In the genomic region with DNA sequence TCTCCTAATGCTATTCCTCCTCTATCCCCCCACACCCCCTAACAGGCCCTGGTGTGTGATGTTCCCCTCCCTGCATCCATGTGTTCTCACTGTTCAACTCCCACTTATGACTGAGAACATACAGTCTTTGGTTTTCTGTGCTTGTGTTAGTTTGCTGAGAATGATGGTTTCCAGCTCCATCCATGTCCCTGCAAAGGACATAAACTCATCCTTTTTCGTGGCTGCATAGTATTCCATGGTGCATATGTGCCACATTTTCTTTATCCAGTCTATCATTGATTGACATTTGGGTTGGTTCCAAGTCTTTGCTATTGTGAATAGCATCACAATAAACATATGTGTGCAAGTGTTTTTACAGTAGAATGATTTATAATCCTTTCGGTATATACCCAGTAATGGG, we compare ENCODE assay signal across 4 cellular contexts.
DNase-seq lines count a peak whose midpoint lies in the region; ATAC-seq, FAIRE-seq and TF ChIP-seq lines count a peak whose summit lies in the region.
"Not testable (repeated sequence)": the region's sequence is repeated elsewhere in the genome, so short reads cannot be mapped to it uniquely, and the experiment has no call there.

No MANE protein-coding gene starts in this region.

- H3K36me3 Mint-ChIP-seq in stimulated activated naive B cell treated with anti-CD40 and anti-IgM and Interleukin-4, amounts not matched to agents 10 μg/mL and 1 μg/mL and 100 μg/mL, for 72 hours = not testable (repeated sequence)

- ATAC-seq in K562; stimulated activated naive B cell treated with anti-CD40 and anti-IgM and Interleukin-4, amounts not matched to agents 10 μg/mL and 1 μg/mL and 100 μg/mL, for 72 hours (replicated peaks): not testable (repeated sequence)

- H3K27me3 Mint-ChIP-seq in stimulated activated naive B cell treated with anti-CD40 and anti-IgM and Interleukin-4, amounts not matched to agents 10 μg/mL and 1 μg/mL and 100 μg/mL, for 72 hours = not testable (repeated sequence)

- H3K36me3 ChIP-seq in HEK293 (ENCODE audit: control insufficient read depth in 2 of 2, insufficient read depth in 1 of 2, low read length in 2 of 2); K562 (ENCODE audit: control insufficient read depth, insufficient read depth, low read length): not testable (repeated sequence)

- TF ChIP-seq POLR2A in K562 (conservative IDR thresholded peaks at IDR 0.05) = not testable (repeated sequence)

- H4K20me1 ChIP-seq in K562 (replicated peaks; ENCODE audit: control insufficient read depth, insufficient read depth, low read length) = not testable (repeated sequence)

- not testable (repeated sequence) for H3K4me1 Mint-ChIP-seq in stimulated activated naive B cell treated with anti-CD40 and anti-IgM and Interleukin-4, amounts not matched to agents 10 μg/mL and 1 μg/mL and 100 μg/mL, for 72 hours

- intact Hi-C loops in K562 (cut with micrococcal nuclease) = not testable (repeated sequence)

- CTCF ChIA-PET in HEK293 (lab: Yijun Ruan, JAX); K562 (lab: Yijun Ruan, JAX; ENCODE audit: low intra/inter-chr PET ratio): not testable (repeated sequence)

- H3K9me3 ChIP-seq in HEK293 (ENCODE audit: control insufficient read depth, insufficient read depth, low read depth, low read length); K562 (replicated peaks; ENCODE audit: control insufficient read depth, insufficient read depth, low read depth, low read length): not testable (repeated sequence)

- not testable (repeated sequence) for TF ChIP-seq RAD21 in K562 (CRISPR knock-in tag; conservative IDR thresholded peaks at IDR 0.05 in 1 of 2, IDR thresholded peaks at IDR 0.05 in 1 of 2)

- not testable (repeated sequence) for H3K9me3 Mint-ChIP-seq in stimulated activated naive B cell treated with anti-CD40 and anti-IgM and Interleukin-4, amounts not matched to agents 10 μg/mL and 1 μg/mL and 100 μg/mL, for 72 hours

- not testable (repeated sequence) for TF ChIP-seq EP300 in K562 (IDR thresholded peaks at IDR 0.05; ENCODE audit: low read length)

- H3K4me2 ChIP-seq in K562 (ENCODE audit: insufficient read depth, low read length) = not testable (repeated sequence)

- POLR2A ChIA-PET in HEK293 (lab: Yijun Ruan, JAX); K562 (lab: Yijun Ruan, JAX): not testable (repeated sequence)

- H3K27ac Mint-ChIP-seq in stimulated activated naive B cell treated with anti-CD40 and anti-IgM and Interleukin-4, amounts not matched to agents 10 μg/mL and 1 μg/mL and 100 μg/mL, for 72 hours = peak overlapping the region; percentile 49

- H3K9me1 ChIP-seq in K562 (ENCODE audit: control insufficient read depth, insufficient read depth, low read length) = not testable (repeated sequence)

- BruUV-seq in K562 (replicated peaks; lab: Mats Ljungman, UMichigan) = not testable (repeated sequence)

- in situ Hi-C loops in K562 (cut with MboI) = not testable (repeated sequence)

- not testable (repeated sequence) for H3K9ac ChIP-seq in K562 (ENCODE audit: insufficient read depth in 1 of 2, low read depth in 2 of 2, low read length in 2 of 2)

- H3K4me3 Mint-ChIP-seq in stimulated activated naive B cell treated with anti-CD40 and anti-IgM and Interleukin-4, amounts not matched to agents 10 μg/mL and 1 μg/mL and 100 μg/mL, for 72 hours = not testable (repeated sequence)

- FAIRE-seq in HTR-8/SVneo (lab: Jason Lieb, UNC) = peak; percentile 40
- FAIRE-seq in K562 (lab: Jason Lieb, UNC) = not testable (repeated sequence)

- not testable (repeated sequence) for H2AFZ ChIP-seq in K562 (ENCODE audit: low read depth, low read length)

- not testable (repeated sequence) for DNase-seq in HTR-8/SVneo (ENCODE audit: insufficient read length, low spot score); K562 (ENCODE audit: extremely low read depth in 1 of 4, low spot score in 3 of 4); stimulated activated naive B cell treated with anti-CD40 and anti-IgM and Interleukin-4, amounts not matched to agents 10 μg/mL and 1 μg/mL and 100 μg/mL, for 72 hours

- not testable (repeated sequence) for H3K27me3 ChIP-seq in K562 (ENCODE audit: control insufficient read depth in 2 of 2, insufficient read depth in 2 of 2, low read length in 2 of 2)

- not testable (repeated sequence) for H3K27ac ChIP-seq in HEK293 (ENCODE audit: extremely low read depth, low read depth, low read length); K562 (ENCODE audit: extremely low read depth, low read depth, low read length)

- not testable (repeated sequence) for TF ChIP-seq CTCF in HEK293 (tag by site-specific recombination; IDR thresholded peaks at IDR 0.05); K562 (IDR thresholded peaks at IDR 0.05 in 2 of 3, conservative IDR thresholded peaks at IDR 0.05 in 1 of 3; ENCODE audit: insufficient read depth in 2 of 3, low read depth in 1 of 3, low read length in 3 of 3)

- not testable (repeated sequence) for H3K4me1 ChIP-seq in HEK293 (ENCODE audit: control insufficient read depth, insufficient read depth, low read length); K562 (replicated peaks in 1 of 2; ENCODE audit: control insufficient read depth in 2 of 2, insufficient read depth in 2 of 2, low read length in 2 of 2)

- H3K4me3 ChIP-seq in HEK293 (ENCODE audit: low read depth, low read length); K562: not testable (repeated sequence)

- 8% methylated on average over 2 of the region's 2 CpGs for WGBS in K562 (ENCODE audit: insufficient coverage, low coverage, missing lambda C conversion rate)

- H3K79me2 ChIP-seq in K562 (ENCODE audit: control insufficient read depth, insufficient read depth, low read length) = not testable (repeated sequence)

TF ChIP-seq in HEK293, 187 proteins besides CTCF, POLR2A, EP300 and RAD21:
- peak; percentile 56; the same call in 1 of the 2 replicates for TF ChIP-seq ZNF146 (tag by site-specific recombination; IDR thresholded peaks at IDR 0.05)

TF ChIP-seq in K562, 482 proteins besides CTCF, POLR2A, EP300 and RAD21:
- TF ChIP-seq ZNF146 (CRISPR knock-in tag; IDR thresholded peaks at IDR 0.05; ENCODE audit: unreplicated experiment) = peak; percentile 83
